ENCODE assay signal across 24 cellular contexts in the genomic region with DNA sequence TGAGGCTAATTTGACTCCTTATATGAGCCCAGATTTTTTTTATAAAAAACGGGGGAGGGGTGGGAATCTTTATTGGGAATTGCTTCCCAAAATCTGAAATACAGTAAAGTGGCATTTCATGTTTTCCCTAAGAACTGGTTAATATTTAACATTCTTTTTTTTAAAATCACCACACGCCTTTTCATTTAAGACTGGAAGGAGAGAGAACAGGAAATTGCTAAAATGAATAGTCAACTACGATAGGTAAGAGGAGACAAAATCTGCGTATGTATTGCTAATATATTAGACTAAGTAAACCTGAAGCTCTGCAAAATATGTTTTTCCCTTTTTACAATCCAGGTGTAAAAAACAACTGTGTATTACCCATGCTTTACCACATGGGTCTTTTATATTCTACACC. TPM values are rescaled to one million over a fixed set of nuclear protein-coding genes. Genes with fewer than 3 reads are reported as not detected.
"Had no signal": no experiment of that assay in that cellular context is flagged by ENCODE, and none has a peak within 500 bp of the region (broad histone marks: within the 10 kb centered on the region; RNA-seq: fewer than 3 reads in every experiment).

No MANE protein-coding gene starts in this region.

- DNase-seq: dermis blood vessel endothelial cell; effector memory CD4-positive, alpha-beta T cell; erythroblast; esophagus squamous epithelium; foreskin melanocyte; glutamatergic neuron; heart right ventricle; hippocampal formation; immature natural killer cell; natural killer cell; sigmoid colon; stimulated activated CD4-positive, alpha-beta T cell treated with anti-CD3 and anti-CD28 coated beads, Interleukin-4, amount 100 ng/mL, for 4 hours; upper lobe of right lung had no signal

- H3K27ac ChIP-seq: coronary artery, esophagus squamous epithelium, heart right ventricle, neutrophil, parathyroid adenoma, sigmoid colon, thoracic aorta, tibial nerve, upper lobe of right lung had no signal

- ATAC-seq: heart right ventricle; left lobe of liver; natural killer cell; right cardiac atrium; stimulated activated memory B cell treated with anti-CD40 and anti-IgM and Interleukin-4, amounts not matched to agents 10 μg/mL and 1 μg/mL and 100 μg/mL, for 72 hours; upper lobe of right lung had no signal

- H3K9me3 ChIP-seq: esophagus squamous epithelium, heart right ventricle, neutrophil, sigmoid colon, thoracic aorta, tibial nerve, upper lobe of right lung had no signal

- H3K4me3 ChIP-seq: coronary artery, esophagus squamous epithelium, heart right ventricle, lung, sigmoid colon, thoracic aorta, tibial nerve, upper lobe of right lung had no signal

- H3K27me3 ChIP-seq: esophagus squamous epithelium, heart right ventricle, neutrophil, sigmoid colon, tibial nerve, upper lobe of right lung had no signal

- H3K4me1 ChIP-seq: esophagus squamous epithelium, parathyroid adenoma, sigmoid colon, upper lobe of right lung had no signal

- H3K36me3 ChIP-seq: esophagus squamous epithelium, heart right ventricle, neutrophil, sigmoid colon, thoracic aorta, tibial nerve, upper lobe of right lung had no signal

- FAIRE-seq: endometrium, keratinocyte had no signal

RNA-seq across cellular contexts. Expression of gene SOX6, which starts 57.0 kb away (rescaled TPM):
- polyA plus RNA-seq: immature natural killer cell had no signal
